ENCODE assay signal across 25 cellular contexts in the genomic region with DNA sequence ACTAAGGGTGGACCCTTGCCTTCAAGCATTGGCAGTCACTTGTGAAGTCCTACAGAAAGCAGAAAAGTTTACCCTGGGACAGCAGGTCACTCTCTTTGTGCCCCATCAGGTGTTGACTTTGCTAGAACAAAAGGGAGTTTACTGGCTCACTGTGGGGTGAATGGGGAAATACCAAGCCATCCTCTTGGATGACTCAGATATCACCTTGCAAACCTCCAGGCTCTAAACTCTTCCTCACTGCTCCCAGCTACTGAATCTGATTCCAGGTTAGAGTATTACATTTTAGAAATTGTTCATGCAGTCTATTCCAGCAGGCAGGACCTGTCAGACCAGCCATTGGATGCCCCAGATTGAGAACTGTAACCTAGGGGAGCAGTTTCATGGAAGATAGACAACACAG. TPM values are rescaled to one million over a fixed set of nuclear protein-coding genes. Genes with fewer than 3 reads are reported as not detected.
A peak's percentile ranks its signal among the peaks of the same experiment; 100 is the strongest.
DNase-seq lines count a peak whose midpoint lies in the region; ATAC-seq, FAIRE-seq and TF ChIP-seq lines count a peak whose summit lies in the region.
"Had no signal": no experiment of that assay in that cellular context is flagged by ENCODE, and none has a peak within 500 bp of the region (broad histone marks: within the 10 kb centered on the region; RNA-seq: fewer than 3 reads in every experiment).

No MANE protein-coding gene starts in this region.

- H3K9me3 ChIP-seq in GM12878 (replicated peaks; ENCODE audit: control insufficient read depth, insufficient read depth, low read length): no peaks in the 10 kb centered on the region
- H3K9me3 ChIP-seq: thyroid gland had no signal

- H2AFZ ChIP-seq in GM12878 (ENCODE audit: control insufficient read depth, low read depth, low read length): no peak overlapping the region

- H3K36me3 ChIP-seq in GM12878 (ENCODE audit: control insufficient read depth in 2 of 2, insufficient read depth in 2 of 2, low read length in 1 of 2): no peaks in the 10 kb centered on the region
- H3K36me3 ChIP-seq: thyroid gland had no signal

- no peaks in the 10 kb centered on the region for H3K79me2 ChIP-seq in GM12878 (ENCODE audit: control insufficient read depth, insufficient read depth, low read length)

- RAD21 ChIA-PET in GM12878 (lab: Charles Lee; ENCODE audit: unreplicated experiment): interaction anchor here (0.7 to 1.7 kb wide), 2 partner anchors 20 to 95 kb away, joined by 3 to 6 read pairs; a partner anchor contains a TSS

- BruUV-seq in GM12878 (replicated peaks; lab: Mats Ljungman, UMichigan): no TSS peak

- TF ChIP-seq CTCF in GM12878 (IDR thresholded peaks at IDR 0.05 in 2 of 3, conservative IDR thresholded peaks at IDR 0.05 in 1 of 3; ENCODE audit: control insufficient read depth in 2 of 3, extremely low read depth in 1 of 3, insufficient read depth in 1 of 3, low read depth in 3 of 3, low read length in 3 of 3): no peak

- SMC1A ChIA-PET in GM12878 (lab: Charles Lee; ENCODE audit: uncharacterized antibody, unreplicated experiment): interaction anchor here (1.2 to 1.9 kb wide), 3 partner anchors 20 to 94 kb away, joined by 4 to 9 read pairs (median 5); a partner anchor contains a TSS

- H3K9ac ChIP-seq in GM12878 (ENCODE audit: control insufficient read depth, insufficient read depth, low read length): no peak overlapping the region

- H4K20me1 ChIP-seq in GM12878 (ENCODE audit: control insufficient read depth, insufficient read depth): no peaks in the 10 kb centered on the region

- H3K4me1 ChIP-seq in GM12878 (ENCODE audit: control insufficient read depth, insufficient read depth, low read length): peaks cover 5% of the 10 kb centered on the region; the same call in 1 of the 2 replicates
- H3K4me1 ChIP-seq: thyroid gland had no signal

- H3K27ac ChIP-seq in GM12878 (ENCODE audit: control insufficient read depth, insufficient read depth): no peak overlapping the region
- H3K27ac ChIP-seq: thyroid gland had no signal

- no peak overlapping the region for H3K4me3 Mint-ChIP-seq in stimulated activated effector memory CD8-positive, alpha-beta T cell treated with anti-CD3 and anti-CD28 coated beads, Interleukin-12 subunit alpha, Interleukin-12 subunit beta, amount 100 ng/mL, for 72 hours
- H3K4me3 Mint-ChIP-seq: activated CD8-positive, alpha-beta T cell treated with anti-CD3 and anti-CD28 coated beads, Interleukin-2, amount 10 ng/mL, durations not matched to agents 7 days and 5 days had no signal

- ATAC-seq in HG03095 (IDR thresholded peaks at IDR 0.05; ENCODE audit: unreplicated experiment) (peak; percentile 54), GM12878 (peak; percentile 75)
- ATAC-seq in stimulated activated effector memory CD8-positive, alpha-beta T cell treated with anti-CD3 and anti-CD28 coated beads, Interleukin-12 subunit alpha, Interleukin-12 subunit beta, amount 100 ng/mL, for 72 hours: peak; percentile 46
- ATAC-seq: activated CD8-positive, alpha-beta T cell treated with anti-CD3 and anti-CD28 coated beads, Interleukin-2, amount 10 ng/mL, durations not matched to agents 7 days and 5 days; K562 had no signal

- H3K27me3 ChIP-seq in GM12878 (replicated peaks in 1 of 2; ENCODE audit: control insufficient read depth in 2 of 2, insufficient read depth in 2 of 2, low read length in 1 of 2): no peaks in the 10 kb centered on the region
- H3K27me3 ChIP-seq: thyroid gland had no signal

- CTCF ChIA-PET in GM12878 (lab: Yijun Ruan, JAX): interaction anchor here (0.8 to 1.8 kb wide), 8 partner anchors 38 to 98 kb away, joined by 3 to 7 read pairs (median 4); no protein-coding TSS in a partner anchor

- no peaks in the 10 kb centered on the region for H3K4me1 Mint-ChIP-seq in stimulated activated effector memory CD8-positive, alpha-beta T cell treated with anti-CD3 and anti-CD28 coated beads, Interleukin-12 subunit alpha, Interleukin-12 subunit beta, amount 100 ng/mL, for 72 hours

- no peak overlapping the region for H3K4me2 ChIP-seq in GM12878 (ENCODE audit: control insufficient read depth, insufficient read depth)

- no peak for FAIRE-seq in GM12878 (lab: Jason Lieb, UNC)
- FAIRE-seq: endometrium, GM18507, K562, small intestine had no signal

- no peaks in the 10 kb centered on the region for H3K9me3 Mint-ChIP-seq in stimulated activated effector memory CD8-positive, alpha-beta T cell treated with anti-CD3 and anti-CD28 coated beads, Interleukin-12 subunit alpha, Interleukin-12 subunit beta, amount 100 ng/mL, for 72 hours

- TF ChIP-seq POLR2A in GM12878 (IDR thresholded peaks at IDR 0.05; ENCODE audit: low read depth, low read length): no peak

- TF ChIP-seq EP300 in GM12878 (IDR thresholded peaks at IDR 0.05; ENCODE audit: borderline replicate concordance in 1 of 2, control insufficient read depth in 1 of 2, low read depth in 2 of 2, low read length in 2 of 2): no peak

- POLR2A ChIA-PET in GM12878 (lab: Charles Lee): no interaction called here

- no peak overlapping the region for H3K4me3 ChIP-seq in GM12878
- H3K4me3 ChIP-seq: K562, thyroid gland had no signal

- DNase-seq in GM12878 (ENCODE audit: low read depth, low spot score): no peak
- no peak for DNase-seq in stimulated activated effector memory CD8-positive, alpha-beta T cell treated with anti-CD3 and anti-CD28 coated beads, Interleukin-12 subunit alpha, Interleukin-12 subunit beta, amount 100 ng/mL, for 72 hours (ENCODE audit: low spot score in 2 of 2)
- no peak for DNase-seq in T-helper 2 cell
- no peak for DNase-seq in activated naive CD4-positive, alpha-beta T cell treated with Interleukin-2 at 50 U/mL for 16 hours
- DNase-seq: activated CD4-positive, alpha-beta T cell treated with anti-CD3 and anti-CD28 coated beads for 1 hour; activated CD8-positive, alpha-beta T cell treated with anti-CD3 and anti-CD28 coated beads, Interleukin-2, amount 10 ng/mL, durations not matched to agents 7 days and 5 days; activated gamma-delta T cell treated with Interleukin-2 at 50 U/mL for 16 hours; amniotic stem cell; cortex of kidney; H7; MM.1S; NCI-H1436; NCI-H2171 treated with DMSO at 0.1 percent for 48 hours; NCI-H748 treated with DMSO at 0.1 percent for 48 hours; nucleus accumbens; SIG-M5; small intestine; stimulated activated naive CD4-positive, alpha-beta T cell treated with Interleukin-2 at 50 U/mL for 16 hours; thyroid gland had no signal

- intact Hi-C loops in GM12878 (cut with micrococcal nuclease; ENCODE audit: unreplicated experiment): no loop called here

- no peak for TF ChIP-seq RAD21 in GM12878 (IDR thresholded peaks at IDR 0.05; ENCODE audit: insufficient read depth, low read depth, low read length)

- no peak overlapping the region for H3K27ac Mint-ChIP-seq in stimulated activated effector memory CD8-positive, alpha-beta T cell treated with anti-CD3 and anti-CD28 coated beads, Interleukin-12 subunit alpha, Interleukin-12 subunit beta, amount 100 ng/mL, for 72 hours
- H3K27ac Mint-ChIP-seq: activated CD8-positive, alpha-beta T cell treated with anti-CD3 and anti-CD28 coated beads, Interleukin-2, amount 10 ng/mL, durations not matched to agents 7 days and 5 days had no signal

- H3K36me3 Mint-ChIP-seq in stimulated activated effector memory CD8-positive, alpha-beta T cell treated with anti-CD3 and anti-CD28 coated beads, Interleukin-12 subunit alpha, Interleukin-12 subunit beta, amount 100 ng/mL, for 72 hours: no peaks in the 10 kb centered on the region

- in situ Hi-C loops in GM12878 (cut with MboI): no loop called here

RNA-seq across cellular contexts. Expression of a gene that starts 7.3 kb away (rescaled TPM):
- not detected in 2 replicates for total RNA-seq in GM12878 (2013; cell fraction: nucleolus; rRNA removed)
- total RNA-seq in GM12878 (2014; rRNA removed): not detected in 2 replicates
- total RNA-seq in GM12878 (2014; rRNA removed; fragmentation: Illumina TruSeq; extraction: Trizol): not detected in 2 replicates
- not detected in 2 replicates for total RNA-seq in GM12878 (2021)
- polyA plus RNA-seq in GM12878 (2011; ENCODE audit: low read depth): not detected
- not detected in 2 replicates for polyA plus RNA-seq in GM12878 (2011; rRNA removed)
- not detected in 2 replicates for polyA plus RNA-seq in GM12878 (2011; cell fraction: cytosol; rRNA removed)
- polyA plus RNA-seq in GM12878 (2011; cell fraction: nucleus; rRNA removed): not detected in 2 replicates
- not detected in 2 replicates for polyA plus RNA-seq in GM12878 (2012)
- polyA plus RNA-seq in GM12878 (2014; fragmentation: Illumina TruSeq; extraction: Trizol): not detected in 2 replicates
- polyA plus RNA-seq in GM12878 (2014; fragmentation: Nextera tagmentation; extraction: Ambion mirVana): not detected
- not detected in 2 replicates for polyA plus RNA-seq in GM12878 (2014; rRNA removed)
- polyA plus RNA-seq in GM12878 (2016; fragmentation: Nextera tagmentation; extraction: Ambion mirVana): not detected
- polyA minus RNA-seq in GM12878 (2011; rRNA and poly(A)+ RNA removed): not detected in 2 replicates
- not detected in 2 replicates for polyA minus RNA-seq in GM12878 (2011; cell fraction: cytosol; rRNA and poly(A)+ RNA removed)
- not detected in 2 replicates for polyA minus RNA-seq in GM12878 (2011; cell fraction: nucleus; rRNA and poly(A)+ RNA removed)
- total RNA-seq: activated CD8-positive, alpha-beta T cell treated with anti-CD3 and anti-CD28 coated beads, Interleukin-2, amount 10 ng/mL, durations not matched to agents 7 days and 5 days; fibroblast of lung; glomerular endothelial cell; H7; K562; thyroid gland had no signal
- polyA plus RNA-seq: fibroblast of lung, K562, small intestine had no signal

RNA-seq across cellular contexts. Expression of a gene that starts 15.3 kb away (rescaled TPM):
- total RNA-seq in GM12878 (2013; cell fraction: nucleolus; rRNA removed): not detected in 2 replicates
- not detected in 2 replicates for total RNA-seq in GM12878 (2014; rRNA removed)
- not detected in 2 replicates for total RNA-seq in GM12878 (2014; rRNA removed; fragmentation: Illumina TruSeq; extraction: Trizol)
- not detected in 2 replicates for total RNA-seq in GM12878 (2021)
- polyA plus RNA-seq in GM12878 (2011; ENCODE audit: low read depth): not detected
- not detected in 2 replicates for polyA plus RNA-seq in GM12878 (2011; rRNA removed)
- polyA plus RNA-seq in GM12878 (2011; cell fraction: cytosol; rRNA removed): not detected in 2 replicates
- polyA plus RNA-seq in GM12878 (2011; cell fraction: nucleus; rRNA removed): not detected in 2 replicates
- polyA plus RNA-seq in GM12878 (2012): not detected in 2 replicates
- not detected in 2 replicates for polyA plus RNA-seq in GM12878 (2014; fragmentation: Illumina TruSeq; extraction: Trizol)
- not detected for polyA plus RNA-seq in GM12878 (2014; fragmentation: Nextera tagmentation; extraction: Ambion mirVana)
- polyA plus RNA-seq in GM12878 (2014; rRNA removed): not detected in 2 replicates
- polyA plus RNA-seq in GM12878 (2016; fragmentation: Nextera tagmentation; extraction: Ambion mirVana): not detected
- not detected in 2 replicates for polyA minus RNA-seq in GM12878 (2011; rRNA and poly(A)+ RNA removed)
- not detected in 2 replicates for polyA minus RNA-seq in GM12878 (2011; cell fraction: cytosol; rRNA and poly(A)+ RNA removed)
- not detected in 2 replicates for polyA minus RNA-seq in GM12878 (2011; cell fraction: nucleus; rRNA and poly(A)+ RNA removed)
- total RNA-seq: activated CD8-positive, alpha-beta T cell treated with anti-CD3 and anti-CD28 coated beads, Interleukin-2, amount 10 ng/mL, durations not matched to agents 7 days and 5 days; fibroblast of lung; glomerular endothelial cell; H7; K562; thyroid gland had no signal
- polyA plus RNA-seq: fibroblast of lung, K562, small intestine had no signal

RNA-seq across cellular contexts. Expression of a gene that starts 20.1 kb away (rescaled TPM):
- 21.3 and 22.8 TPM in 2 replicates for total RNA-seq in GM12878 (2013; cell fraction: nucleolus; rRNA removed)
- total RNA-seq in GM12878 (2014; rRNA removed): 34.6 and 44.3 TPM in 2 replicates
- total RNA-seq in GM12878 (2014; rRNA removed; fragmentation: Illumina TruSeq; extraction: Trizol): 28.7 and 30.8 TPM in 2 replicates
- total RNA-seq in GM12878 (2021): 16.5 and 18.9 TPM in 2 replicates
- 39.8 TPM for polyA plus RNA-seq in GM12878 (2011; ENCODE audit: low read depth)
- 19.7 and 20.2 TPM in 2 replicates for polyA plus RNA-seq in GM12878 (2011; rRNA removed)
- polyA plus RNA-seq in GM12878 (2011; cell fraction: cytosol; rRNA removed): 14.2 and 15.2 TPM in 2 replicates
- polyA plus RNA-seq in GM12878 (2011; cell fraction: nucleus; rRNA removed): 4.9 and 7.6 TPM in 2 replicates
- polyA plus RNA-seq in GM12878 (2012): 26.1 and 27.0 TPM in 2 replicates
- polyA plus RNA-seq in GM12878 (2014; fragmentation: Illumina TruSeq; extraction: Trizol): 47.0 and 61.9 TPM in 2 replicates
- 10 to 100 TPM; 52.4 to 65.3 TPM for polyA plus RNA-seq in GM12878 (2014; fragmentation: Nextera tagmentation; extraction: Ambion mirVana)
- polyA plus RNA-seq in GM12878 (2014; rRNA removed): 28.4 and 31.7 TPM in 2 replicates
- polyA plus RNA-seq in GM12878 (2016; fragmentation: Nextera tagmentation; extraction: Ambion mirVana): 10 to 100 TPM; 13.0 to 14.8 TPM
- 9.4 and 11.5 TPM in 2 replicates for polyA minus RNA-seq in GM12878 (2011; rRNA and poly(A)+ RNA removed)
- polyA minus RNA-seq in GM12878 (2011; cell fraction: cytosol; rRNA and poly(A)+ RNA removed): 3.0 and 3.5 TPM in 2 replicates
- polyA minus RNA-seq in GM12878 (2011; cell fraction: nucleus; rRNA and poly(A)+ RNA removed): 3.9 and 4.6 TPM in 2 replicates
- total RNA-seq: fibroblast of lung had no signal
- polyA plus RNA-seq: fibroblast of lung had no signal

RNA-seq across cellular contexts. Expression of a gene that starts 41.7 kb away (rescaled TPM):
- total RNA-seq in GM12878 (2013; cell fraction: nucleolus; rRNA removed): not detected in 2 replicates
- total RNA-seq in GM12878 (2014; rRNA removed) (not detected in 2 replicates), GM12878 (2014; rRNA removed; fragmentation: Illumina TruSeq; extraction: Trizol) (not detected in 2 replicates), GM12878 (2021) (0.40 and 0.72 TPM in 2 replicates)
- polyA plus RNA-seq in GM12878 (2011; ENCODE audit: low read depth): not detected
- polyA plus RNA-seq in GM12878 (2011; rRNA removed) (not detected in 2 replicates), GM12878 (2014; fragmentation: Illumina TruSeq; extraction: Trizol) (not detected in 2 replicates), GM12878 (2014; fragmentation: Nextera tagmentation; extraction: Ambion mirVana) (under 1 TPM in 1 of 2 experiments, not detected in 1; 0.11 TPM), GM12878 (2014; rRNA removed) (0.27 and 0.38 TPM in 2 replicates), GM12878 (2016; fragmentation: Nextera tagmentation; extraction: Ambion mirVana) (not detected)
- not detected in 2 replicates for polyA plus RNA-seq in GM12878 (2011; cell fraction: cytosol; rRNA removed)
- not detected in 2 replicates for polyA plus RNA-seq in GM12878 (2011; cell fraction: nucleus; rRNA removed)
- not detected in 2 replicates for polyA plus RNA-seq in GM12878 (2012)
- polyA minus RNA-seq in GM12878 (2011; rRNA and poly(A)+ RNA removed): not detected in 2 replicates
- not detected in 2 replicates for polyA minus RNA-seq in GM12878 (2011; cell fraction: cytosol; rRNA and poly(A)+ RNA removed)
- polyA minus RNA-seq in GM12878 (2011; cell fraction: nucleus; rRNA and poly(A)+ RNA removed): not detected in 2 replicates
- total RNA-seq: activated CD8-positive, alpha-beta T cell treated with anti-CD3 and anti-CD28 coated beads, Interleukin-2, amount 10 ng/mL, durations not matched to agents 7 days and 5 days; fibroblast of lung had no signal
- polyA plus RNA-seq: fibroblast of lung had no signal
